9 cellular contexts compared by ENCODE assay signal in the genomic region with DNA sequence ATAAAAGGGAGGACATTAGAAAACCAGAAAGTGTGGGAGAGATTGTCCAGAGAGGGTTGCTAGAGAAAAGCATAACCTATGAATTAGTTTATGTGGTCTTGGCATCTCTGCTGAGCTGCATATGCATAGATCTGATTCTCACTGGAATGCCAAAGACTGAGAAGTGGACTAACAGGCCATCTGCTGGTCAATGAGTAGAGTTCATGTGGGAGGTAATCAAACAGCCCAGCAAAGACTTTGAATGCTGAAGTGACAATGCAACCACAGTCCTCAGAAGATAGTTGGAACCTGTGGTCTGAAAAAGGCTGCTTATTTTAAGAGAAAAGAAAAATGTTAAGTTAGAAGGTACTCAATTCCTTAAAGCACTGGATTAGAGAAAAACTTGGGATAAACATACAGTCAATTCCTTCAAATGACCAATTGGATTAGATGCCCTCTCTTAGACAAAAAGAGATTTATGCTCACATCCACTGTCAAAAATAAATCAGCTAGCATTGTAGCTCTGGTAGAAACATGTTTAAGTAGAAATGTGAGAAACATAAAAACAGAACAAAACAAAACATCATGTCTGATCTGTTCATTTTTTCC.
DNase-seq lines count a peak whose midpoint lies in the region; ATAC-seq and TF ChIP-seq lines count a peak whose summit lies in the region.
"Had no signal": no experiment of that assay in that cellular context is flagged by ENCODE, and none has a peak within 500 bp of the region (broad histone marks: within the 10 kb centered on the region; RNA-seq: fewer than 3 reads in every experiment).

No MANE protein-coding gene starts in this region.

- no peaks in the 10 kb centered on the region for H3K36me3 ChIP-seq in heart left ventricle
- no peaks in the 10 kb centered on the region for H3K36me3 ChIP-seq in IMR-90 (ENCODE audit: control insufficient read depth, insufficient read depth, low read length)
- no peaks in the 10 kb centered on the region for H3K36me3 ChIP-seq in left lung
- H3K36me3 ChIP-seq in ascending aorta: no peaks in the 10 kb centered on the region

- no peak overlapping the region for H3K14ac ChIP-seq in IMR-90 (replicated peaks; ENCODE audit: low read depth, low read length)

- H3K4me3 ChIP-seq in heart left ventricle (no peak overlapping the region), IMR-90 (ENCODE audit: insufficient read depth, low read depth, low read length) (no peak overlapping the region), left lung (no peak overlapping the region), ascending aorta (no peak overlapping the region)

- H3K18ac ChIP-seq in IMR-90 (ENCODE audit: low read depth, low read length): no peak overlapping the region

- in situ Hi-C loops in IMR-90 (cut with MboI; ENCODE audit: low sequenced_read_pairs) (no loop called here), SK-MEL-5 (cut with HindIII; ENCODE audit: low pct_unique_long_range_greater_than_20kb, low sequenced_read_pairs) (no loop called here)

- H2AFZ ChIP-seq in IMR-90 (replicated peaks; ENCODE audit: low read length, poor library complexity): no peak overlapping the region
- H2AFZ ChIP-seq: parathyroid adenoma had no signal

- no peak for TF ChIP-seq POLR2A in heart left ventricle (IDR thresholded peaks at IDR 0.05)
- no peak for TF ChIP-seq POLR2A in IMR-90 (IDR thresholded peaks at IDR 0.05; ENCODE audit: low read depth, low read length)

- DNase-seq in heart left ventricle (no peak), Right ventricle myocardium inferior (ENCODE audit: missing footprints) (no peak), IMR-90 (peak; percentile 1), SK-MEL-5 (ENCODE audit: low read depth, low spot score) (peak; percentile 82), left lung (no peak), ascending aorta (ENCODE audit: low spot score in 2 of 2) (no peak), GM19240 (ENCODE audit: insufficient read length, low spot score) (no peak)

- no peak; the same call in 1 of the 2 replicates for TF ChIP-seq RAD21 in IMR-90 (IDR thresholded peaks at IDR 0.05; ENCODE audit: low read length)

- no peaks in the 10 kb centered on the region for H3K9me1 ChIP-seq in IMR-90 (ENCODE audit: insufficient read depth, low read length)

- H3K9ac ChIP-seq in IMR-90 (ENCODE audit: low read depth, low read length): no peak overlapping the region
- H3K9ac ChIP-seq: parathyroid adenoma had no signal

- TF ChIP-seq CTCF in heart left ventricle (IDR thresholded peaks at IDR 0.05): peak in 7 of 12 donors; percentile 21 to 41 (median 29)
- no peak for TF ChIP-seq CTCF in IMR-90 (conservative IDR thresholded peaks at IDR 0.05; ENCODE audit: low read depth, low read length)
- TF ChIP-seq CTCF in left lung (IDR thresholded peaks at IDR 0.05): peak; percentile 13 to 17
- no peak for TF ChIP-seq CTCF in ascending aorta (IDR thresholded peaks at IDR 0.05)

- no peak overlapping the region for H4K91ac ChIP-seq in IMR-90 (ENCODE audit: insufficient read depth, low read depth, low read length)

- no peak overlapping the region for H3K27ac ChIP-seq in heart left ventricle
- H3K27ac ChIP-seq in IMR-90 (ENCODE audit: insufficient read depth, low read length): no peak overlapping the region
- no peak overlapping the region for H3K27ac ChIP-seq in left lung
- H3K27ac ChIP-seq in ascending aorta: no peak overlapping the region
- H3K27ac ChIP-seq: parathyroid adenoma had no signal

- peak in 1 of 4 donors; percentile 53 for ATAC-seq in heart left ventricle
- ATAC-seq in Right ventricle myocardium inferior: no peak
- ATAC-seq in IMR-90 (ENCODE audit: low read depth): no peak
- ATAC-seq in left lung: peak; percentile 81
- no peak for ATAC-seq in HG02571 (IDR thresholded peaks at IDR 0.05; ENCODE audit: unreplicated experiment)

- dilution Hi-C loops in IMR-90 (cut with HindIII; ENCODE audit: low sequenced_read_pairs, unreplicated experiment): no loop called here

- H4K8ac ChIP-seq in IMR-90 (ENCODE audit: low read depth in 2 of 2, low read length in 2 of 2): no peak overlapping the region

- no TSS peak for BruUV-seq in IMR-90 (replicated peaks; lab: Mats Ljungman, UMichigan)

- H3K56ac ChIP-seq in IMR-90 (ENCODE audit: extremely low read depth, insufficient read depth, low read length): no peak overlapping the region

- CTCF ChIA-PET in IMR-90 (lab: Yijun Ruan, JAX): no interaction called here

- no peaks in the 10 kb centered on the region for H3K79me1 ChIP-seq in IMR-90 (ENCODE audit: low read depth in 1 of 2, low read length in 2 of 2)

- H3K4ac ChIP-seq in IMR-90 (ENCODE audit: low read depth, low read length): no peak overlapping the region

- H2AK5ac ChIP-seq in IMR-90 (ENCODE audit: low read depth, low read length): no peak overlapping the region

- H2BK120ac ChIP-seq in IMR-90 (ENCODE audit: low read depth, low read length): no peak overlapping the region

- no peaks in the 10 kb centered on the region for H4K20me1 ChIP-seq in IMR-90 (ENCODE audit: insufficient read depth, low read length)

- H4K5ac ChIP-seq in IMR-90 (ENCODE audit: low read depth, low read length): no peak overlapping the region

- no peak overlapping the region for H2BK15ac ChIP-seq in IMR-90 (ENCODE audit: low read depth, low read length)

- H2BK5ac ChIP-seq in IMR-90 (ENCODE audit: low read depth, low read length, poor library complexity, severe bottlenecking): no peak overlapping the region

- H3K4me1 ChIP-seq in heart left ventricle (no peaks in the 10 kb centered on the region), IMR-90 (ENCODE audit: control insufficient read depth, insufficient read depth, low read length) (no peaks in the 10 kb centered on the region), left lung (no peaks in the 10 kb centered on the region), ascending aorta (no peaks in the 10 kb centered on the region)
- H3K4me1 ChIP-seq: parathyroid adenoma had no signal

- no peak overlapping the region for H2AK9ac ChIP-seq in IMR-90 (replicated peaks; ENCODE audit: low read depth, low read length, poor library complexity)

- H2BK20ac ChIP-seq in IMR-90 (ENCODE audit: low read depth, low read length): no peak overlapping the region

- intact Hi-C loops in heart left ventricle (cut with DNase I): loop anchor here in 4 of 10 donors (5.0 kb wide), 1 partner anchor 345 kb away; no protein-coding TSS in a partner anchor
- intact Hi-C loops in Right ventricle myocardium inferior (cut with DNase I): no loop called here
- intact Hi-C loops in IMR-90 (cut with micrococcal nuclease): no loop called here
- intact Hi-C loops in left lung (cut with DNase I): no loop called here
- intact Hi-C loops in ascending aorta (cut with DNase I): no loop called here

- no peaks in the 10 kb centered on the region for H3K27me3 ChIP-seq in heart left ventricle
- no peaks in the 10 kb centered on the region for H3K27me3 ChIP-seq in IMR-90 (ENCODE audit: control insufficient read depth, insufficient read depth, low read length)
- H3K27me3 ChIP-seq in left lung: no peaks in the 10 kb centered on the region
- H3K27me3 ChIP-seq in ascending aorta: no peaks in the 10 kb centered on the region

- H3K9me3 ChIP-seq in heart left ventricle (peaks cover 0 to 3% (median 0%) of the 10 kb centered on the region in 12 donors), IMR-90 (ENCODE audit: control insufficient read depth, insufficient read depth, low read length) (peaks cover 13% of the 10 kb centered on the region), left lung (no peaks in the 10 kb centered on the region), ascending aorta (no peaks in the 10 kb centered on the region)

- no peak overlapping the region for H3K23ac ChIP-seq in IMR-90 (ENCODE audit: low read depth, low read length)

- POLR2A ChIA-PET in IMR-90 (lab: Charles Lee; ENCODE audit: unreplicated experiment): no interaction called here

- H3K4me2 ChIP-seq in IMR-90 (ENCODE audit: low read depth, low read length): no peak overlapping the region

TF ChIP-seq in IMR-90, 13 proteins besides CTCF, POLR2A, EP300 and RAD21:
- TF ChIP-seq FOS (IDR thresholded peaks at IDR 0.05; ENCODE audit: low read depth, low read length) (no peak), MAZ (IDR thresholded peaks at IDR 0.05; ENCODE audit: borderline replicate concordance, low read depth, low read length) (no peak), BHLHE40 (IDR thresholded peaks at IDR 0.05; ENCODE audit: low read depth, low read length) (no peak), CEBPB (IDR thresholded peaks at IDR 0.05; ENCODE audit: low read depth, low read length) (no peak), MXI1 (IDR thresholded peaks at IDR 0.05; ENCODE audit: borderline replicate concordance, low read depth, low read length) (no peak), SMC3 (IDR thresholded peaks at IDR 0.05; ENCODE audit: low read depth, low read length) (no peak), MAFK (IDR thresholded peaks at IDR 0.05; ENCODE audit: low read depth, low read length) (no peak), NFE2L2 (IDR thresholded peaks at IDR 0.05; ENCODE audit: low read depth, low read length) (no peak), CHD1 (IDR thresholded peaks at IDR 0.05; ENCODE audit: low read depth, low read length) (no peak), RFX5 (IDR thresholded peaks at IDR 0.05; ENCODE audit: low read depth, low read length) (no peak), RCOR1 (IDR thresholded peaks at IDR 0.05; ENCODE audit: insufficient replicate concordance, low read length) (no peak)
- TF ChIP-seq, protein P1, sequence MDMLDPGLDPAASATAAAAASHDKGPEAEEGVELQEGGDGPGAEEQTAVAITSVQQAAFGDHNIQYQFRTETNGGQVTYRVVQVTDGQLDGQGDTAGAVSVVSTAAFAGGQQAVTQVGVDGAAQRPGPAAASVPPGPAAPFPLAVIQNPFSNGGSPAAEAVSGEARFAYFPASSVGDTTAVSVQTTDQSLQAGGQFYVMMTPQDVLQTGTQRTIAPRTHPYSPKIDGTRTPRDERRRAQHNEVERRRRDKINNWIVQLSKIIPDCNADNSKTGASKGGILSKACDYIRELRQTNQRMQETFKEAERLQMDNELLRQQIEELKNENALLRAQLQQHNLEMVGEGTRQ (IDR thresholded peaks at IDR 0.05; ENCODE audit: low read depth, low read length): no peak
- TF ChIP-seq, protein P2, sequence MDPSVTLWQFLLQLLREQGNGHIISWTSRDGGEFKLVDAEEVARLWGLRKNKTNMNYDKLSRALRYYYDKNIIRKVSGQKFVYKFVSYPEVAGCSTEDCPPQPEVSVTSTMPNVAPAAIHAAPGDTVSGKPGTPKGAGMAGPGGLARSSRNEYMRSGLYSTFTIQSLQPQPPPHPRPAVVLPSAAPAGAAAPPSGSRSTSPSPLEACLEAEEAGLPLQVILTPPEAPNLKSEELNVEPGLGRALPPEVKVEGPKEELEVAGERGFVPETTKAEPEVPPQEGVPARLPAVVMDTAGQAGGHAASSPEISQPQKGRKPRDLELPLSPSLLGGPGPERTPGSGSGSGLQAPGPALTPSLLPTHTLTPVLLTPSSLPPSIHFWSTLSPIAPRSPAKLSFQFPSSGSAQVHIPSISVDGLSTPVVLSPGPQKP (IDR thresholded peaks at IDR 0.05; ENCODE audit: borderline replicate concordance, low read depth, low read length): no peak

Comparison
In these comparisons a context has a peak if more than half of its experiments do, and no peak if none do; other contexts are left out.
1. DNase-seq: peak in IMR-90 (single experiment) and SK-MEL-5 (single experiment); none in heart left ventricle (0 of 5), Right ventricle myocardium inferior (single experiment), left lung (0 of 2), ascending aorta (0 of 2) and GM19240 (single experiment).
2. CTCF ChIP-seq: peak in heart left ventricle (7 of 12) and left lung (2 of 2); none in IMR-90 (single experiment) and ascending aorta (0 of 3).